ENCODE assay signal across 1 cellular context in genomic region chr2:190338453-190338852, GRCh38.
TF ChIP-seq lines count a peak whose summit lies in the region.

No MANE protein-coding gene starts in this region.

TF ChIP-seq in GM12878, 131 proteins besides CTCF, POLR2A, EP300 and RAD21:
- TF ChIP-seq ZBTB11 (CRISPR knock-in tag; IDR thresholded peaks at IDR 0.05) (no peak), PAX8 (IDR thresholded peaks at IDR 0.05) (no peak), NKRF (conservative IDR thresholded peaks at IDR 0.05) (no peak), BMI1 (IDR thresholded peaks at IDR 0.05; ENCODE audit: borderline replicate concordance) (no peak), PKNOX1 (IDR thresholded peaks at IDR 0.05) (no peak), IRF5 (IDR thresholded peaks at IDR 0.05; ENCODE audit: borderline replicate concordance) (no peak), ETV6 (conservative IDR thresholded peaks at IDR 0.05 in 1 of 2, IDR thresholded peaks at IDR 0.05 in 1 of 2; ENCODE audit: borderline replicate concordance in 1 of 2, low read depth in 1 of 2) (no peak), TAF1 (IDR thresholded peaks at IDR 0.05; ENCODE audit: borderline replicate concordance, low read depth, low read length) (no peak), CHD4 (IDR thresholded peaks at IDR 0.05) (no peak), CUX1 (IDR thresholded peaks at IDR 0.05; ENCODE audit: insufficient replicate concordance, low read depth, low read length) (no peak), YBX1 (IDR thresholded peaks at IDR 0.05) (no peak), NR2F1 (conservative IDR thresholded peaks at IDR 0.05) (no peak), ZZZ3 (IDR thresholded peaks at IDR 0.05; ENCODE audit: control insufficient read depth, insufficient read length, low read depth) (no peak), PML (IDR thresholded peaks at IDR 0.05; ENCODE audit: low read length) (no peak), E2F8 (IDR thresholded peaks at IDR 0.05; ENCODE audit: low read depth, partially characterized antibody) (no peak), SUPT20H (IDR thresholded peaks at IDR 0.05; ENCODE audit: borderline replicate concordance, control insufficient read depth, low read depth, low read length) (no peak), MTA3 (IDR thresholded peaks at IDR 0.05; ENCODE audit: borderline replicate concordance, low read length) (no peak), NBN (IDR thresholded peaks at IDR 0.05) (no peak), SPI1 (IDR thresholded peaks at IDR 0.05; ENCODE audit: borderline replicate concordance, insufficient read depth, low read depth, low read length) (no peak), ESRRA (IDR thresholded peaks at IDR 0.05; ENCODE audit: low read length) (no peak)
